In the genomic region with DNA sequence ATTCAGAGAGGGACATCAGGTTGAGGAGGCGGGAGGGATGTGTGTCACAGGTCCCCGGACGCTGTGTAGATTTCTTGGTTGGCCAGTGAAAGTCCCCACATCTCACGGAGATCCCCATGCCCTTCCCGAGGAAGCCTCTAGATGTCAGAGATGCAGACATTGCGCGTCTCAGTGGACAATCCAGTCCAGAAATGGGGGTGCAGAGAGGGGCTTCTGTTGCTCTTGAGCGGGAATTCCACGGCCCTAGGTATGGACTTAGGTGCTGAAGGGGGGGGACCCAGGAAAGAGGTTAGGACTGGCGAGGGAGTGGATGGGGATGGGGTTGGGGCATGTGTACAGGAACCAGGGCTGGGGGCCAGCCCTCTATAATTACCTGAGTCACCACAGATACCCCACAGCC, we compare ENCODE assay signal across 24 cellular contexts. TPM values are rescaled to one million over a fixed set of nuclear protein-coding genes. Genes with fewer than 3 reads are reported as not detected.
DNase-seq lines count a peak whose midpoint lies in the region; ATAC-seq, FAIRE-seq and TF ChIP-seq lines count a peak whose summit lies in the region.
"Had no signal": no experiment of that assay in that cellular context is flagged by ENCODE, and none has a peak within 500 bp of the region (broad histone marks: within the 10 kb centered on the region; RNA-seq: fewer than 3 reads in every experiment).

No MANE protein-coding gene starts in this region.

- no peak for TF ChIP-seq EP300 in GM12878 (IDR thresholded peaks at IDR 0.05; ENCODE audit: borderline replicate concordance in 1 of 2, control insufficient read depth in 1 of 2, low read depth in 2 of 2, low read length in 2 of 2)

- in situ Hi-C loops in GM12878 (cut with MboI): no loop called here

- FAIRE-seq in GM12878 (lab: Jason Lieb, UNC): no peak
- FAIRE-seq: A204.1, GM12891, GM18507, H54, HepG2 had no signal

- H3K79me2 ChIP-seq in GM12878 (ENCODE audit: control insufficient read depth, insufficient read depth, low read length): no peaks in the 10 kb centered on the region

- H3K27ac ChIP-seq in GM12878 (ENCODE audit: control insufficient read depth, insufficient read depth): no peak overlapping the region
- H3K27ac ChIP-seq: BLaER1 had no signal

- H2AFZ ChIP-seq in GM12878 (ENCODE audit: control insufficient read depth, low read depth, low read length): no peak overlapping the region
- H2AFZ ChIP-seq: GM23248 had no signal

- 24% methylated on average over 10 of the region's 10 CpGs for WGBS in GM12878 (ENCODE audit: insufficient coverage, insufficient replicate concordance, low lambda C conversion rate, missing lambda C conversion rate)

- H3K9ac ChIP-seq in GM12878 (ENCODE audit: control insufficient read depth, insufficient read depth, low read length): no peak overlapping the region
- H3K9ac ChIP-seq: BLaER1 had no signal

- peaks cover 2% of the 10 kb centered on the region; the same call in 1 of the 3 replicates for H3K9me3 ChIP-seq in GM12878 (replicated peaks; ENCODE audit: control insufficient read depth, insufficient read depth, low read length)

- H4K20me1 ChIP-seq in GM12878 (ENCODE audit: control insufficient read depth, insufficient read depth): no peaks in the 10 kb centered on the region

- no peak for TF ChIP-seq POLR2A in GM12878 (IDR thresholded peaks at IDR 0.05; ENCODE audit: low read depth, low read length)

- no peak for TF ChIP-seq RAD21 in GM12878 (IDR thresholded peaks at IDR 0.05; ENCODE audit: insufficient read depth, low read depth, low read length)

- H3K4me3 ChIP-seq in H7 (ENCODE audit: insufficient read depth, low read depth, low read length) (no peak overlapping the region), GM12878 (no peak overlapping the region)
- H3K4me3 ChIP-seq: BLaER1, GM23248 had no signal

- H3K4me2 ChIP-seq in GM12878 (ENCODE audit: control insufficient read depth, insufficient read depth): no peak overlapping the region
- H3K4me2 ChIP-seq: BLaER1 had no signal

- TF ChIP-seq CTCF in GM10248 (IDR thresholded peaks at IDR 0.05; ENCODE audit: control extremely low read depth, extremely low read depth, low read depth, missing control alignments) (no peak), GM12878 (IDR thresholded peaks at IDR 0.05 in 2 of 3, conservative IDR thresholded peaks at IDR 0.05 in 1 of 3; ENCODE audit: control insufficient read depth in 2 of 3, extremely low read depth in 1 of 3, insufficient read depth in 1 of 3, low read depth in 3 of 3, low read length in 3 of 3) (no peak)

- H3K36me3 ChIP-seq in H7 (replicated peaks; ENCODE audit: control insufficient read depth, insufficient read depth, low read length) (peaks cover 25% of the 10 kb centered on the region), GM12878 (ENCODE audit: control insufficient read depth in 2 of 2, insufficient read depth in 2 of 2, low read length in 1 of 2) (no peaks in the 10 kb centered on the region)
- H3K36me3 ChIP-seq: BLaER1 had no signal

- peak; percentile 60 for ATAC-seq in GM12878
- no peak for ATAC-seq in HG03108 (IDR thresholded peaks at IDR 0.05; ENCODE audit: unreplicated experiment)
- ATAC-seq: HCT116, HepG2 had no signal

- CTCF ChIA-PET in GM10248 (lab: Yijun Ruan, JAX) (interaction anchor here (0.9 to 2.1 kb wide), 2 partner anchors 40 to 60 kb away, joined by 3 to 5 read pairs; no protein-coding TSS in a partner anchor), GM12878 (lab: Yijun Ruan, JAX) (interaction anchor here (0.7 kb wide), 1 partner anchor 17 kb away, joined by 3 read pairs; no protein-coding TSS in a partner anchor)

- SMC1A ChIA-PET in GM12878 (lab: Charles Lee; ENCODE audit: uncharacterized antibody, unreplicated experiment): no interaction called here

- peaks cover 2% of the 10 kb centered on the region; the same call in 1 of the 2 replicates for H3K4me1 ChIP-seq in GM12878 (ENCODE audit: control insufficient read depth, insufficient read depth, low read length)

- intact Hi-C loops in GM12878 (cut with micrococcal nuclease; ENCODE audit: unreplicated experiment): no loop called here

- no peaks in the 10 kb centered on the region for H3K27me3 ChIP-seq in H7 (ENCODE audit: control insufficient read depth, insufficient read depth, low read length)
- H3K27me3 ChIP-seq in GM12878 (replicated peaks in 1 of 2; ENCODE audit: control insufficient read depth in 2 of 2, insufficient read depth in 2 of 2, low read length in 1 of 2): no peaks in the 10 kb centered on the region; a peak in 1 of 4 replicates

- POLR2A ChIA-PET in GM10248 (lab: Yijun Ruan, JAX): no interaction called here
- POLR2A ChIA-PET in GM12878 (lab: Charles Lee): no interaction called here

- DNase-seq in GM10248 (ENCODE audit: extremely low spot score): peak; percentile 16
- DNase-seq in H7: peak; percentile 37
- DNase-seq in GM12878 (ENCODE audit: low read depth, low spot score): no peak
- DNase-seq in mesenteric fat pad (ENCODE audit: low spot score): peak; percentile 47
- DNase-seq in occipital lobe (lab: John Stamatoyannopoulos, UW): no peak
- no peak for DNase-seq in stimulated activated CD4-positive, alpha-beta T cell treated with anti-CD3 and anti-CD28 coated beads, Interleukin-2, amount 100 ng/mL, for 48 hours
- DNase-seq in NCI-H774 (lab: John Stamatoyannopoulos, UW): no peak
- DNase-seq: ACHN; AML-193; CD4-positive, alpha-beta memory T cell; DMS153; DMS79; GDM1; HFFc6 had no signal

- RAD21 ChIA-PET in GM12878 (lab: Charles Lee; ENCODE audit: unreplicated experiment): no interaction called here

- no TSS peak for BruUV-seq in GM12878 (replicated peaks; lab: Mats Ljungman, UMichigan)

TF ChIP-seq in GM12878, 131 proteins besides CTCF, POLR2A, EP300 and RAD21:
- TF ChIP-seq SREBF1 (IDR thresholded peaks at IDR 0.05; ENCODE audit: low read length): no peak
- no peak for TF ChIP-seq ZZZ3 (IDR thresholded peaks at IDR 0.05; ENCODE audit: control insufficient read depth, insufficient read length, low read depth)
- no peak for TF ChIP-seq BHLHE40 (IDR thresholded peaks at IDR 0.05; ENCODE audit: borderline replicate concordance in 1 of 2, low read depth in 2 of 2, low read length in 1 of 2)
- no peak for TF ChIP-seq POLR2AphosphoS2 (IDR thresholded peaks at IDR 0.05; ENCODE audit: low read depth, low read length)
- no peak for TF ChIP-seq ETV6 (conservative IDR thresholded peaks at IDR 0.05 in 1 of 2, IDR thresholded peaks at IDR 0.05 in 1 of 2; ENCODE audit: borderline replicate concordance in 1 of 2, low read depth in 1 of 2)
- no peak for TF ChIP-seq TBL1XR1 (IDR thresholded peaks at IDR 0.05; ENCODE audit: low read depth, low read length)
- TF ChIP-seq CHD4 (IDR thresholded peaks at IDR 0.05): no peak
- no peak for TF ChIP-seq POU2F2 (IDR thresholded peaks at IDR 0.05; ENCODE audit: borderline replicate concordance, low read depth, low read length)

RNA-seq across cellular contexts. Expression of gene THY1, which starts 7.0 kb away (rescaled TPM):
- 305 and 319 TPM in 2 replicates for total RNA-seq in H7 (2014; rRNA removed; shearing (Covaris generic))
- total RNA-seq in GM12878 (2013; cell fraction: nucleolus; rRNA removed): 22.5 and 26.7 TPM in 2 replicates
- total RNA-seq in GM12878 (2014; rRNA removed): 3.3 and 4.2 TPM in 2 replicates
- 2.4 and 2.7 TPM in 2 replicates for total RNA-seq in GM12878 (2014; rRNA removed; fragmentation: Illumina TruSeq; extraction: Trizol)
- 2.4 and 3.1 TPM in 2 replicates for total RNA-seq in GM12878 (2021)
- 3.6 TPM for polyA plus RNA-seq in GM12878 (2011; ENCODE audit: low read depth)
- 6.0 and 20.1 TPM in 2 replicates for polyA plus RNA-seq in GM12878 (2011; rRNA removed)
- 31.4 and 54.1 TPM in 2 replicates for polyA plus RNA-seq in GM12878 (2011; cell fraction: cytosol; rRNA removed)
- 12.3 and 17.1 TPM in 2 replicates for polyA plus RNA-seq in GM12878 (2011; cell fraction: nucleus; rRNA removed)
- polyA plus RNA-seq in GM12878 (2012): 2.3 and 2.8 TPM in 2 replicates
- 8.4 and 9.3 TPM in 2 replicates for polyA plus RNA-seq in GM12878 (2014; fragmentation: Illumina TruSeq; extraction: Trizol)
- polyA plus RNA-seq in GM12878 (2014; fragmentation: Nextera tagmentation; extraction: Ambion mirVana): 1 to 10 TPM in 1 of 2 experiments, under 1 TPM in 1; 0.86 to 2.6 TPM
- 4.1 and 7.3 TPM in 2 replicates for polyA plus RNA-seq in GM12878 (2014; rRNA removed)
- polyA plus RNA-seq in GM12878 (2016; fragmentation: Nextera tagmentation; extraction: Ambion mirVana): 1 to 10 TPM; 2.3 to 3.8 TPM
- polyA minus RNA-seq in GM12878 (2011; rRNA and poly(A)+ RNA removed): 24.0 and 34.6 TPM in 2 replicates
- polyA minus RNA-seq in GM12878 (2011; cell fraction: cytosol; rRNA and poly(A)+ RNA removed): 2.6 and 6.0 TPM in 2 replicates
- 6.0 and 6.6 TPM in 2 replicates for polyA minus RNA-seq in GM12878 (2011; cell fraction: nucleus; rRNA and poly(A)+ RNA removed)
- total RNA-seq in mesenteric fat pad: 33.4 TPM
- total RNA-seq in occipital lobe: 25.4 TPM
- total RNA-seq: CD4-positive, alpha-beta memory T cell; HepG2 had no signal
- polyA plus RNA-seq: CD14-positive monocyte; CD4-positive, alpha-beta memory T cell; HepG2 had no signal

RNA-seq across cellular contexts. Expression of gene USP2, which starts 34.5 kb away (rescaled TPM):
- total RNA-seq in H7 (2014; rRNA removed; shearing (Covaris generic)): 2.7 and 2.8 TPM in 2 replicates
- total RNA-seq in GM12878 (2013; cell fraction: nucleolus; rRNA removed): 0.69 TPM in 1 of 2 replicates, not detected in the other
- total RNA-seq in GM12878 (2014; rRNA removed) (not detected in 2 replicates), GM12878 (2014; rRNA removed; fragmentation: Illumina TruSeq; extraction: Trizol) (not detected in 2 replicates), GM12878 (2021) (0.13 TPM in 1 of 2 replicates, not detected in the other), mesenteric fat pad (4.2 TPM), occipital lobe (1.6 TPM)
- polyA plus RNA-seq in GM12878 (2011; ENCODE audit: low read depth): not detected
- polyA plus RNA-seq in GM12878 (2011; rRNA removed) (0.04 TPM in 1 of 2 replicates, not detected in the other), GM12878 (2014; fragmentation: Illumina TruSeq; extraction: Trizol) (0.09 TPM in 1 of 2 replicates, not detected in the other), GM12878 (2014; fragmentation: Nextera tagmentation; extraction: Ambion mirVana) (under 1 TPM in 1 of 2 experiments, not detected in 1; 0.04 TPM), GM12878 (2014; rRNA removed) (0.03 TPM in 2 replicates), GM12878 (2016; fragmentation: Nextera tagmentation; extraction: Ambion mirVana) (under 1 TPM in 1 of 2 experiments, not detected in 1; 0.11 TPM)
- polyA plus RNA-seq in GM12878 (2011; cell fraction: cytosol; rRNA removed): 0.12 and 0.17 TPM in 2 replicates
- polyA plus RNA-seq in GM12878 (2011; cell fraction: nucleus; rRNA removed): 0.06 and 0.07 TPM in 2 replicates
- polyA plus RNA-seq in GM12878 (2012): 0.03 and 0.07 TPM in 2 replicates
- 0.93 TPM in 1 of 2 replicates, not detected in the other for polyA minus RNA-seq in GM12878 (2011; rRNA and poly(A)+ RNA removed)
- polyA minus RNA-seq in GM12878 (2011; cell fraction: cytosol; rRNA and poly(A)+ RNA removed): 0.62 TPM in 1 of 2 replicates, not detected in the other
- 0.19 TPM in 1 of 2 replicates, not detected in the other for polyA minus RNA-seq in GM12878 (2011; cell fraction: nucleus; rRNA and poly(A)+ RNA removed)
- total RNA-seq: GM23248 had no signal
- polyA plus RNA-seq: CD14-positive monocyte had no signal

Comparison
In these comparisons a context has a peak if more than half of its experiments do, and no peak if none do; other contexts are left out.
1. DNase-seq: peak in GM10248 (single experiment), H7 (single experiment) and mesenteric fat pad (single experiment); none in GM12878 (single experiment), occipital lobe (single experiment), stimulated activated CD4-positive, alpha-beta T cell treated with anti-CD3 and anti-CD28 coated beads, Interleukin-2, amount 100 ng/mL, for 48 hours (0 of 2) and NCI-H774 (single experiment).